Comparison of ENCODE assay signal across 8 cellular contexts in the genomic region with DNA sequence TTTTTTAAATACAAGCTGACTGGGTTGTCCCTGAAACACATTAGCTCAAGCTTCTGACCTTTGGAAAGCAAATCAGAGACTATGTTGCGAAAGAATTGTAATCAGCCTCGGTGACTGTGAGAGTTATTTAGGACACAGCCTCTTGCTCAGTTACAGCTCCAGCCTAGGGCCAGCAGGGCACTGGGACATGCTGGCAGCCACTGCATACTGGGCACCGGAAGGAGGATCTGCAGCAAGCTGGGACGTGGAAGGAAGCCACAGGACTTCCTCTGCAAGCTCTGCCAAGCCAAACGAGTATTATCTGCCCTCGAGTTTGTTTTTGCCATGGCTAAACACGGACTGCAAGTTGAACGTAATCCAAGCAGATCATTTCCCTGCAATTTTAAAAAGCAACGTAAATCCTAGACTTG. TPM values are rescaled to one million over a fixed set of nuclear protein-coding genes. Genes with fewer than 3 reads are reported as not detected.
DNase-seq lines count a peak whose midpoint lies in the region; ATAC-seq lines count a peak whose summit lies in the region.

No MANE protein-coding gene starts in this region.

- peaks cover 26% of the 10 kb centered on the region for H3K4me1 Mint-ChIP-seq in activated naive CD4-positive, alpha-beta T cell treated with anti-CD3 and anti-CD28 coated beads, Interleukin-2, amount 50 U/mL, for 24 hours

- no peak for ATAC-seq in GM21737 (IDR thresholded peaks at IDR 0.05; ENCODE audit: unreplicated experiment)

- intact Hi-C loops in posterior cingulate gyrus (cut with DNase I) = no loop called here

- H3K27me3 Mint-ChIP-seq in activated naive CD4-positive, alpha-beta T cell treated with anti-CD3 and anti-CD28 coated beads, Interleukin-2, amount 50 U/mL, for 24 hours = no peaks in the 10 kb centered on the region

- no peaks in the 10 kb centered on the region for H3K9me3 Mint-ChIP-seq in activated naive CD4-positive, alpha-beta T cell treated with anti-CD3 and anti-CD28 coated beads, Interleukin-2, amount 50 U/mL, for 24 hours

- H3K36me3 Mint-ChIP-seq in activated naive CD4-positive, alpha-beta T cell treated with anti-CD3 and anti-CD28 coated beads, Interleukin-2, amount 50 U/mL, for 24 hours = no peaks in the 10 kb centered on the region

- peak overlapping the region; percentile 30 for H3K27ac Mint-ChIP-seq in activated naive CD4-positive, alpha-beta T cell treated with anti-CD3 and anti-CD28 coated beads, Interleukin-2, amount 50 U/mL, for 24 hours

- DNase-seq in Daoy (ENCODE audit: low read depth) (peak; percentile 76), NAMALWA (ENCODE audit: low spot score) (peak; percentile 31), globus pallidus (ENCODE audit: low spot score) (peak; percentile 85), posterior cingulate gyrus (peak; percentile 17 to 94 (median 60)), NCI-H1417 treated with DMSO at 0.1 percent for 48 hours (lab: John Stamatoyannopoulos, UW) (no peak)
- no peak for DNase-seq in stimulated activated CD4-positive, alpha-beta T cell treated with anti-CD3 and anti-CD28 coated beads, Interleukin-12 subunit alpha, Interleukin-12 subunit beta, amount 100 ng/mL, for 4 hours

- H3K4me3 Mint-ChIP-seq in activated naive CD4-positive, alpha-beta T cell treated with anti-CD3 and anti-CD28 coated beads, Interleukin-2, amount 50 U/mL, for 24 hours = peak overlapping the region; percentile 7

RNA-seq across cellular contexts. Expression of a gene that starts 24.4 kb away (rescaled TPM):
- 215 and 218 TPM in 2 replicates for total RNA-seq in Daoy (2014; rRNA removed; shearing (Covaris generic))

RNA-seq across cellular contexts. Expression of a gene that starts 41.3 kb away (rescaled TPM):
- 520 and 547 TPM in 2 replicates for total RNA-seq in Daoy (2014; rRNA removed; shearing (Covaris generic))

RNA-seq across cellular contexts. Expression of a gene that starts 53.7 kb away (rescaled TPM):
- total RNA-seq in Daoy (2014; rRNA removed; shearing (Covaris generic)) = 30.0 and 35.8 TPM in 2 replicates

Comparison
In these comparisons a context has a peak if more than half of its experiments do, and no peak if none do; other contexts are left out.
1. DNase-seq: peak in Daoy (single experiment), NAMALWA (single experiment), globus pallidus (single experiment) and posterior cingulate gyrus (10 of 10); none in NCI-H1417 treated with DMSO at 0.1 percent for 48 hours (single experiment) and stimulated activated CD4-positive, alpha-beta T cell treated with anti-CD3 and anti-CD28 coated beads, Interleukin-12 subunit alpha, Interleukin-12 subunit beta, amount 100 ng/mL, for 4 hours (single experiment).